ENCODE assay signal across 21 cellular contexts in genomic region chr2:122683018-122683417, GRCh38.
DNase-seq lines count a peak whose midpoint lies in the region; ATAC-seq, FAIRE-seq and TF ChIP-seq lines count a peak whose summit lies in the region.
"Had no signal": no experiment of that assay in that cellular context is flagged by ENCODE, and none has a peak within 500 bp of the region (broad histone marks: within the 10 kb centered on the region; RNA-seq: fewer than 3 reads in every experiment).

No MANE protein-coding gene starts in this region.

- POLR2A ChIA-PET in PC-3 (lab: Charles Lee; ENCODE audit: unreplicated experiment), result no interaction called here

- no peak overlapping the region for H3K4me3 ChIP-seq in PC-3 (ENCODE audit: low read length)
- no peak overlapping the region for H3K4me3 ChIP-seq in bronchial epithelial cell (ENCODE audit: low read depth, low read length)
- no peak overlapping the region for H3K4me3 ChIP-seq in mesendoderm (ENCODE audit: low read length)
- no peak overlapping the region for H3K4me3 ChIP-seq in testis
- H3K4me3 ChIP-seq: A549, PC-9 had no signal

- peak; percentile 47 for FAIRE-seq in bronchial epithelial cell (lab: Jason Lieb, UNC)
- FAIRE-seq: A549, G401.6 had no signal

- H3K79me2 ChIP-seq in PC-3 (ENCODE audit: low read length) (no peaks in the 10 kb centered on the region), mesendoderm (ENCODE audit: control insufficient read depth, insufficient read depth, low read length) (no peaks in the 10 kb centered on the region)

- CTCF ChIA-PET in PC-3 (lab: Charles Lee), result no interaction called here

- no peak overlapping the region for H3K23ac ChIP-seq in mesendoderm (ENCODE audit: low read length)

- no peak overlapping the region for H3K56ac ChIP-seq in mesendoderm (ENCODE audit: low read length)

- ATAC-seq in PC-3, result peak; percentile 93
- ATAC-seq in HG02610 (IDR thresholded peaks at IDR 0.05; ENCODE audit: unreplicated experiment), result no peak
- ATAC-seq: A549 had no signal

- intact Hi-C loops in PC-3 (cut with micrococcal nuclease) (no loop called here), testis (cut with DNase I; ENCODE audit: low total_unique reads) (no loop called here)

- H3K27me3 ChIP-seq in PC-3 (ENCODE audit: low read length) (no peaks in the 10 kb centered on the region), bronchial epithelial cell (ENCODE audit: control insufficient read depth, insufficient read depth, low read length) (no peaks in the 10 kb centered on the region), mesendoderm (ENCODE audit: insufficient read depth, low read length, poor library complexity) (no peaks in the 10 kb centered on the region), testis (no peaks in the 10 kb centered on the region)
- H3K27me3 ChIP-seq: BE2C had no signal

- H3K79me1 ChIP-seq in mesendoderm (ENCODE audit: low read length), result no peaks in the 10 kb centered on the region

- H3K36me3 ChIP-seq in PC-3 (ENCODE audit: low read depth, low read length), result no peaks in the 10 kb centered on the region
- H3K36me3 ChIP-seq in bronchial epithelial cell (ENCODE audit: control insufficient read depth, insufficient read depth, low read length), result no peaks in the 10 kb centered on the region
- no peaks in the 10 kb centered on the region for H3K36me3 ChIP-seq in mesendoderm (ENCODE audit: control insufficient read depth, insufficient read depth, low read length)
- H3K36me3 ChIP-seq in testis (ENCODE audit: low read depth, missing control alignments), result no peaks in the 10 kb centered on the region
- H3K36me3 ChIP-seq: BE2C had no signal

- H3K9me2 ChIP-seq in PC-3 (replicated peaks; ENCODE audit: low read length), result no peaks in the 10 kb centered on the region

- H3K9me3 ChIP-seq in PC-3 (ENCODE audit: low read length) (no peaks in the 10 kb centered on the region), testis (no peaks in the 10 kb centered on the region)
- H3K9me3 ChIP-seq: A549, BE2C had no signal

- H3K4me2 ChIP-seq in PC-3 (ENCODE audit: low read length) (peak overlapping the region; percentile 9; the same call in 1 of the 2 replicates), mesendoderm (ENCODE audit: low read length) (no peak overlapping the region)
- H3K4me2 ChIP-seq: A549, PC-9 had no signal

- no peak overlapping the region for H2BK5ac ChIP-seq in mesendoderm (ENCODE audit: low read length)

- H4K20me1 ChIP-seq in PC-3 (ENCODE audit: low read length), result no peaks in the 10 kb centered on the region

- no peak overlapping the region for H2BK120ac ChIP-seq in mesendoderm (ENCODE audit: low read depth, low read length)

- H2BK15ac ChIP-seq in mesendoderm (replicated peaks; ENCODE audit: low read depth), result no peak overlapping the region

- no peak overlapping the region for H2AK5ac ChIP-seq in mesendoderm (ENCODE audit: low read length)

- H3K18ac ChIP-seq in mesendoderm (ENCODE audit: low read length), result no peak overlapping the region

- TF ChIP-seq CTCF in PC-3 (conservative IDR thresholded peaks at IDR 0.05; ENCODE audit: low read depth, low read length) (no peak), bronchial epithelial cell (IDR thresholded peaks at IDR 0.05; ENCODE audit: insufficient read depth, low read length, severe bottlenecking) (no peak), testis (IDR thresholded peaks at IDR 0.05) (no peak)

- H3K4me1 ChIP-seq in PC-3 (ENCODE audit: insufficient read depth, low read length) (peaks cover 19% of the 10 kb centered on the region), mesendoderm (ENCODE audit: control insufficient read depth, low read depth, low read length) (no peaks in the 10 kb centered on the region), testis (no peaks in the 10 kb centered on the region)
- H3K4me1 ChIP-seq: A549, BE2C had no signal

- no peak overlapping the region for H4K5ac ChIP-seq in mesendoderm (ENCODE audit: low read length)

- no peaks in the 10 kb centered on the region for H3F3A ChIP-seq in PC-3 (ENCODE audit: low read length, unreplicated experiment)

- no TSS peak for BruUV-seq in PC-3 (replicated peaks; lab: Mats Ljungman, UMichigan)

- H3K9ac ChIP-seq in PC-3 (ENCODE audit: low read length) (peak overlapping the region; percentile 25), mesendoderm (ENCODE audit: low read length) (no peak overlapping the region)

- DNase-seq in DMS53 treated with DMSO at 0.1 percent for 48 hours (lab: John Stamatoyannopoulos, UW; ENCODE audit: unreplicated experiment) (peak; percentile 85), PC-3 (peak; percentile 83), bronchial epithelial cell (ENCODE audit: low read depth) (peak; percentile 31), mesendoderm (peak; percentile 6), testis (no peak), NCI-H2196 treated with DMSO at 0.1 percent for 48 hours (lab: John Stamatoyannopoulos, UW; ENCODE audit: unreplicated experiment) (no peak)
- DNase-seq in stimulated activated CD4-positive, alpha-beta T cell treated with anti-CD3 and anti-CD28 coated beads, Interleukin-4, amount 100 ng/mL, for 4 hours, result no peak
- DNase-seq: BE2C, DND-41, HCEC 1CT, MV-4-11, NCI-H1694 treated with DMSO at 0.1 percent for 48 hours, NCI-H2081 treated with DMSO at 0.1 percent for 48 hours, NCI-H2171 treated with DMSO at 0.1 percent for 48 hours, NCI-H446, NCI-H526 treated with DMSO at 0.1 percent for 48 hours, T-helper 1 cell had no signal

- H3K27ac ChIP-seq in PC-3 (ENCODE audit: low read length) (peak overlapping the region; percentile 80), mesendoderm (ENCODE audit: low read depth, low read length) (no peak overlapping the region), testis (no peak overlapping the region)
- H3K27ac ChIP-seq: A549, PC-9 had no signal

- peak overlapping the region; percentile 2; the same call in 1 of the 2 replicates for H2AFZ ChIP-seq in PC-3 (ENCODE audit: low read length)
- H2AFZ ChIP-seq: PC-9 had no signal

- TF ChIP-seq POLR2A in testis (IDR thresholded peaks at IDR 0.05), result no peak

- H4K8ac ChIP-seq in mesendoderm (ENCODE audit: low read depth, low read length), result no peak overlapping the region

- no peak overlapping the region for H3K4ac ChIP-seq in mesendoderm (ENCODE audit: low read depth, low read length)

- WGBS in mesendoderm (ENCODE audit: extremely low coverage, insufficient coverage, low lambda C conversion rate), result no CpG with 5 or more reads among the region's 1 CpG
- WGBS in testis, 2 donors, result 82 to 93% methylated on average over 1 of the region's 1 CpG

Comparison
In these comparisons a context has a peak if more than half of its experiments do, and no peak if none do; other contexts are left out.
1. DNase-seq: peak in DMS53 treated with DMSO at 0.1 percent for 48 hours (single experiment), PC-3 (single experiment), bronchial epithelial cell (single experiment) and mesendoderm (single experiment); none in testis (single experiment), stimulated activated CD4-positive, alpha-beta T cell treated with anti-CD3 and anti-CD28 coated beads, Interleukin-4, amount 100 ng/mL, for 4 hours (0 of 2) and NCI-H2196 treated with DMSO at 0.1 percent for 48 hours (single experiment).